Comparison of ENCODE assay signal across 18 cellular contexts in the genomic region with DNA sequence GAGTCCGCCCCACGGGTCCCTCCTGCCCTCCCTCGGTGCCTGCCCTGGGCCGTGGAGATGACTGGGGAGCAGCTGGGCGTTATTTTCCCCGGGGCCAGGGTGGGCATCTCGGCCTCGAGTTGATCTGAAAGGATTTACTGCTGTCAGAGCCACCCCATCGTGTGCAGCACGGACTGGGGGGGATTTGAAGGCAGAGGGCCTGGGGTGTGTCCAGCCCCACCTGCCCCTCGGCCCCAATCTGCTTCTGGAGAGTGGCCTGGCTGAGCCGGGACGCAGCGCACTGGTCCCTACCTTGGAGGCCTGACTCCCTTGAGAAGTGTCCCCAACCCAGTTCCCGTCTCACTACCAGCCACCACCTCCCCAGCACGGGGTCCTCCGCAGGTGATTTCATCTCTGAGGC. TPM values are rescaled to one million over a fixed set of nuclear protein-coding genes. Genes with fewer than 3 reads are reported as not detected.
A peak's percentile ranks its signal among the peaks of the same experiment; 100 is the strongest.
DNase-seq lines count a peak whose midpoint lies in the region; ATAC-seq and TF ChIP-seq lines count a peak whose summit lies in the region.
"Had no signal": no experiment of that assay in that cellular context is flagged by ENCODE, and none has a peak within 500 bp of the region (broad histone marks: within the 10 kb centered on the region; RNA-seq: fewer than 3 reads in every experiment).

No MANE protein-coding gene starts in this region.

- H3K4me3 ChIP-seq in CD4-positive, CD25-positive, alpha-beta regulatory T cell (ENCODE audit: low read depth, low read length) = no peak overlapping the region
- H3K4me3 ChIP-seq in Caco-2 (ENCODE audit: low read depth, low read length) = no peak overlapping the region
- no peak overlapping the region for H3K4me3 ChIP-seq in dorsolateral prefrontal cortex
- H3K4me3 ChIP-seq in psoas muscle = peak overlapping the region; percentile 16
- H3K4me3 ChIP-seq: GM23248 had no signal

- no peak overlapping the region for H3K27ac ChIP-seq in CD4-positive, CD25-positive, alpha-beta regulatory T cell (ENCODE audit: insufficient read depth, low read length, poor library complexity, severe bottlenecking)
- H3K27ac ChIP-seq in dorsolateral prefrontal cortex (peak overlapping the region in 35 of 59 donors; percentile 1 to 98 (median 49)), psoas muscle (peak overlapping the region; percentile 92)
- H3K27ac ChIP-seq: GM23248 had no signal

- BruUV-seq in Caco-2 (replicated peaks; lab: Mats Ljungman, UMichigan) = no TSS peak

- peaks cover 6 to 48% (median 27%) of the 10 kb centered on the region in 4 donors for H3K4me1 Mint-ChIP-seq in CD4-positive, CD25-positive, alpha-beta regulatory T cell
- no peaks in the 10 kb centered on the region for H3K4me1 Mint-ChIP-seq in Caco-2 (ENCODE audit: low read depth, unreplicated experiment)

- intact Hi-C loops in Caco-2 (cut with micrococcal nuclease; ENCODE audit: unreplicated experiment) (no loop called here), dorsolateral prefrontal cortex (cut with DNase I) (no loop called here), psoas muscle (cut with DNase I) (no loop called here)

- DNase-seq in CD4-positive, CD25-positive, alpha-beta regulatory T cell = no peak
- DNase-seq in Caco-2 = no peak
- DNase-seq in dorsolateral prefrontal cortex = no peak
- no peak for DNase-seq in psoas muscle
- DNase-seq in SK-N-DZ (ENCODE audit: low spot score) = no peak
- DNase-seq in GDM1 (lab: John Stamatoyannopoulos, UW) = no peak
- DNase-seq: ACHN, AML-193, GF-D8, GM23248, KBM-7, MV-4-11, NCI-H1417 treated with DMSO at 0.1 percent for 48 hours, NCI-H2081 treated with DMSO at 0.1 percent for 48 hours, NCI-H510A treated with DMSO at 0.1 percent for 48 hours had no signal

- peaks cover 9% of the 10 kb centered on the region for H3K4me1 ChIP-seq in CD4-positive, CD25-positive, alpha-beta regulatory T cell (ENCODE audit: control insufficient read depth, insufficient read depth, low read length, poor library complexity, severe bottlenecking)
- H3K4me1 ChIP-seq in Caco-2 (no peaks in the 10 kb centered on the region), psoas muscle (peaks cover 66% of the 10 kb centered on the region)

- TF ChIP-seq CTCF in Caco-2 (IDR thresholded peaks at IDR 0.05; ENCODE audit: insufficient read depth in 1 of 2, low read depth in 1 of 2, low read length in 1 of 2, severe bottlenecking in 1 of 2, unreplicated experiment in 1 of 2) (no peak), dorsolateral prefrontal cortex (IDR thresholded peaks at IDR 0.05 in 54 of 56, conservative IDR thresholded peaks at IDR 0.05 in 2 of 56; ENCODE audit: low read depth in 1 of 56, partially characterized antibody in 56 of 56) (no peak), psoas muscle (IDR thresholded peaks at IDR 0.05) (no peak)

- H3K9me3 ChIP-seq in CD4-positive, CD25-positive, alpha-beta regulatory T cell (ENCODE audit: control insufficient read depth in 2 of 2, low read length in 2 of 2) = no peaks in the 10 kb centered on the region
- no peaks in the 10 kb centered on the region for H3K9me3 ChIP-seq in Caco-2
- no peaks in the 10 kb centered on the region for H3K9me3 ChIP-seq in psoas muscle

- CTCF ChIA-PET in Caco-2 (lab: Charles Lee) = no interaction called here

- WGBS in psoas muscle, 3 donors = 61 to 69% (median 63%) methylated on average over 12 to 17 of the region's 17 CpGs

- no peak for ATAC-seq in CD4-positive, CD25-positive, alpha-beta regulatory T cell (ENCODE audit: low read depth in 2 of 2)
- ATAC-seq in psoas muscle = no peak
- no peak for ATAC-seq in HG03139 (IDR thresholded peaks at IDR 0.05; ENCODE audit: unreplicated experiment)
- no peak for ATAC-seq in HG03520 (IDR thresholded peaks at IDR 0.05; ENCODE audit: unreplicated experiment)
- ATAC-seq: Panc1 had no signal

- POLR2A ChIA-PET in Caco-2 (lab: Charles Lee) = no interaction called here

- H3K4me3 Mint-ChIP-seq in CD4-positive, CD25-positive, alpha-beta regulatory T cell = no peak overlapping the region
- H3K4me3 Mint-ChIP-seq in Caco-2 (ENCODE audit: unreplicated experiment) = no peak overlapping the region

- H3K27me3 ChIP-seq in CD4-positive, CD25-positive, alpha-beta regulatory T cell (ENCODE audit: control insufficient read depth, insufficient read depth, low read length) = no peaks in the 10 kb centered on the region
- H3K27me3 ChIP-seq in Caco-2 (replicated peaks; ENCODE audit: control insufficient read depth, insufficient read depth, low read length) (no peaks in the 10 kb centered on the region), dorsolateral prefrontal cortex (no peaks in the 10 kb centered on the region), psoas muscle (ENCODE audit: insufficient read depth in 3 of 3, low read length in 2 of 3) (no peaks in the 10 kb centered on the region)

- H3K27ac Mint-ChIP-seq in CD4-positive, CD25-positive, alpha-beta regulatory T cell = peak overlapping the region in 2 of 3 donors; percentile 44 to 82
- H3K27ac Mint-ChIP-seq in Caco-2 (ENCODE audit: unreplicated experiment) = peak overlapping the region; percentile 43

- no peaks in the 10 kb centered on the region for H3K36me3 ChIP-seq in CD4-positive, CD25-positive, alpha-beta regulatory T cell (ENCODE audit: control insufficient read depth, insufficient read depth, low read length)
- no peaks in the 10 kb centered on the region; the same call in 1 of the 2 replicates for H3K36me3 ChIP-seq in Caco-2 (ENCODE audit: control insufficient read depth, insufficient read depth, low read length)
- H3K36me3 ChIP-seq in psoas muscle (ENCODE audit: insufficient read depth in 1 of 2, low read depth in 1 of 2) = no peaks in the 10 kb centered on the region

- no peaks in the 10 kb centered on the region for H3K9me3 Mint-ChIP-seq in CD4-positive, CD25-positive, alpha-beta regulatory T cell
- H3K9me3 Mint-ChIP-seq in Caco-2 (ENCODE audit: unreplicated experiment) = no peaks in the 10 kb centered on the region

- H3K27me3 Mint-ChIP-seq in CD4-positive, CD25-positive, alpha-beta regulatory T cell = no peaks in the 10 kb centered on the region
- no peaks in the 10 kb centered on the region for H3K27me3 Mint-ChIP-seq in Caco-2 (ENCODE audit: insufficient read depth, unreplicated experiment)

- H3K36me3 Mint-ChIP-seq in CD4-positive, CD25-positive, alpha-beta regulatory T cell = peaks cover 6% of the 10 kb centered on the region
- peaks cover 41% of the 10 kb centered on the region for H3K36me3 Mint-ChIP-seq in Caco-2 (ENCODE audit: insufficient read depth, unreplicated experiment)

RNA-seq across cellular contexts. Expression of a gene that starts 24.2 kb away (rescaled TPM):
- total RNA-seq in CD4-positive, CD25-positive, alpha-beta regulatory T cell = 96.3 TPM
- polyA plus RNA-seq in CD4-positive, CD25-positive, alpha-beta regulatory T cell = 1 to 10 TPM; 2.8 to 6.2 (median 3.9) TPM
- total RNA-seq in Caco-2 (2022) = 33.0 and 35.4 TPM in 2 replicates
- 100 to 1,000 TPM in 97 of 120 experiments, 10 to 100 TPM in 23; 82.4 to 323 (median 122) TPM for total RNA-seq in dorsolateral prefrontal cortex
- total RNA-seq in psoas muscle = 100 to 1,000 TPM in 3 of 4 donors, 10 to 100 TPM in 1; 25.4 to 225 (median 148) TPM
- polyA plus RNA-seq in psoas muscle = 100 to 1,000 TPM in 2 of 3 donors, 10 to 100 TPM in 1; 26.7 to 704 (median 448) TPM
- 22.4 and 26.5 TPM in 2 replicates for polyA plus RNA-seq in SK-N-DZ (2014; cell fraction: cytosol; rRNA removed)
- 24.0 and 24.5 TPM in 2 replicates for polyA plus RNA-seq in SK-N-DZ (2014; cell fraction: nucleus; rRNA removed)
